In the genomic region with DNA sequence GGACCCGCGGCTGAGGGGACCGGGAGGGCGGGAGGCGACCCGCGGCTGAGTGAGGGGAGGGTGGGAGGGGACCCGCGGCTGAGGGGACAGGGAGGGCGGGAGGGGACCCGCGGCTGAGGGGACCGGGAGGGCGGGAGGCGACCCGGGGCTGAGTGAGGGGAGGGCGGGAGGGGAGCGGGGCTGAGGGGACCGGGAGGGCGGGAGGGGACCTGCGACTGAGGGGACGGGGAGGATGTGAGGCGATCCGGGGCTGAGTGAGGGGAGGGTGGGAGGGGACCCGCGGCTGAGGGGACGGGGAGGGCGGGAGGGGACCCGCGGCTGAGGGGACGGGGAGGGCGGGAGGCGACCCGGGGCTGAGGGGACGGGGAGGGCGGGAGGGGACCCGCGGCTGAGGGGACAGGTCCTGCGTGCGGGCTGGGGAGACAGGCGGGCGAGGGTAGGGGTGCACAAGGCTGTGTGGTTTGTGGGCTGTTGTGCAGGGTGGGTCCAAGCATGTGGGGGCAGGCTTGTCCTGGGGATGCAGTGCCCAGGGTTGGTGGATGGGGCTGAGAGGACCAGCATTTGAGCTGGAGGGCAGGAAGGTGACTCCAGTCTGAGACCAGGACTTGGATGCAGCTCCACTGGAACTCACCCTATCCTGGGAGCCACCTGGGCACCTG, we compare ENCODE assay signal across 9 cellular contexts. TPM values are rescaled to one million over a fixed set of nuclear protein-coding genes. Genes with fewer than 3 reads are reported as not detected.
DNase-seq lines count a peak whose midpoint lies in the region; ATAC-seq, FAIRE-seq and TF ChIP-seq lines count a peak whose summit lies in the region.
"Had no signal": no experiment of that assay in that cellular context is flagged by ENCODE, and none has a peak within 500 bp of the region (broad histone marks: within the 10 kb centered on the region; RNA-seq: fewer than 3 reads in every experiment).

No MANE protein-coding gene starts in this region.

- peak overlapping the region in 1 of 2 donors; percentile 62 for H3K27ac ChIP-seq in ascending aorta
- no peak overlapping the region for H3K27ac ChIP-seq in kidney (ENCODE audit: low read depth in 2 of 2, low read length in 2 of 2)
- no peak overlapping the region for H3K27ac ChIP-seq in thymus (ENCODE audit: low read depth)

- H3K36me3 ChIP-seq in ascending aorta (no peaks in the 10 kb centered on the region), kidney (ENCODE audit: control insufficient read depth in 1 of 2, insufficient read depth in 2 of 2, low read length in 2 of 2) (no peaks in the 10 kb centered on the region), thymus (ENCODE audit: control insufficient read depth, insufficient read depth) (no peaks in the 10 kb centered on the region)

- no peak overlapping the region for H3K9ac ChIP-seq in kidney (ENCODE audit: low read length in 2 of 2)

- peak overlapping the region; percentile 72 for H3K4me3 Mint-ChIP-seq in activated T-cell treated with anti-CD3 and anti-CD28 coated beads, Interleukin-2, amount 50 U/mL, for 4 hours

- H3K9me3 Mint-ChIP-seq in activated T-cell treated with anti-CD3 and anti-CD28 coated beads, Interleukin-2, amount 50 U/mL, for 4 hours: no peaks in the 10 kb centered on the region

- H3K4me1 ChIP-seq in ascending aorta: peaks cover 0 to 7% of the 10 kb centered on the region in 2 donors
- H3K4me1 ChIP-seq in kidney (ENCODE audit: control insufficient read depth in 1 of 2, insufficient read depth in 1 of 2, low read depth in 1 of 2, low read length in 2 of 2): peaks cover 0 to 2% of the 10 kb centered on the region in 2 donors
- H3K4me1 ChIP-seq in thymus (ENCODE audit: control insufficient read depth, insufficient read depth, low read length): no peaks in the 10 kb centered on the region

- H3K27me3 Mint-ChIP-seq in activated T-cell treated with anti-CD3 and anti-CD28 coated beads, Interleukin-2, amount 50 U/mL, for 4 hours (ENCODE audit: low read depth): peaks cover 11% of the 10 kb centered on the region

- H3K36me3 Mint-ChIP-seq in activated T-cell treated with anti-CD3 and anti-CD28 coated beads, Interleukin-2, amount 50 U/mL, for 4 hours (ENCODE audit: insufficient read depth): no peaks in the 10 kb centered on the region

- peaks cover 4% of the 10 kb centered on the region for H3K4me1 Mint-ChIP-seq in activated T-cell treated with anti-CD3 and anti-CD28 coated beads, Interleukin-2, amount 50 U/mL, for 4 hours (ENCODE audit: low read depth)

- FAIRE-seq in kidney (lab: Jason Lieb, UNC): no peak

- H3K9me3 ChIP-seq in ascending aorta: no peaks in the 10 kb centered on the region
- no peaks in the 10 kb centered on the region for H3K9me3 ChIP-seq in kidney (ENCODE audit: control insufficient read depth in 1 of 2, low read length in 2 of 2)
- no peaks in the 10 kb centered on the region for H3K9me3 ChIP-seq in thymus (ENCODE audit: control insufficient read depth)
- H3K9me3 ChIP-seq: body of pancreas had no signal

- intact Hi-C loops in ascending aorta (cut with DNase I): loop anchor here (1.0 to 2.0 kb wide), 5 partner anchors 33 to 111 kb away; a partner anchor contains a TSS
- intact Hi-C loops in kidney (cut with DNase I): no loop called here

- ATAC-seq in activated T-cell treated with anti-CD3 and anti-CD28 coated beads, Interleukin-2, amount 50 U/mL, for 4 hours: no peak

- TF ChIP-seq CTCF in ascending aorta (IDR thresholded peaks at IDR 0.05) (no peak), kidney (IDR thresholded peaks at IDR 0.05; ENCODE audit: borderline replicate concordance, extremely low read depth, insufficient read depth) (no peak)

- H3K4me3 ChIP-seq in ascending aorta (peak overlapping the region; percentile 45 to 70), kidney (ENCODE audit: low read length in 2 of 2) (no peak overlapping the region), thymus (ENCODE audit: low read length) (peak overlapping the region; percentile 49)

- 3% methylated on average over 41 of the region's 42 CpGs for WGBS in thymus

- no peak for DNase-seq in activated T-cell treated with anti-CD3 and anti-CD28 coated beads, Interleukin-2, amount 50 U/mL, for 4 hours
- DNase-seq in activated T-cell treated with anti-CD3 and anti-CD28 coated beads for 4 hours (no peak), ascending aorta (ENCODE audit: low spot score in 2 of 2) (peak in 1 of 2 donors; percentile 63), kidney (peak; percentile 77), GDM1 (lab: John Stamatoyannopoulos, UW) (no peak), DMS53 treated with DMSO at 0.1 percent for 48 hours (lab: John Stamatoyannopoulos, UW; ENCODE audit: unreplicated experiment) (no peak)
- no peak for DNase-seq in effector CD4-positive, alpha-beta T cell

- H3K27me3 ChIP-seq in ascending aorta (no peaks in the 10 kb centered on the region), thymus (ENCODE audit: control insufficient read depth, insufficient read depth) (no peaks in the 10 kb centered on the region)
- H3K27me3 ChIP-seq: body of pancreas had no signal

RNA-seq across cellular contexts. Expression of a gene that starts 9.2 kb away (rescaled TPM):
- total RNA-seq in activated T-cell treated with anti-CD3 and anti-CD28 coated beads, Interleukin-2, amount 50 U/mL, for 4 hours: under 1 TPM in 1 of 3 donors, not detected in 2; 0.08 TPM
- total RNA-seq in ascending aorta (not detected), kidney (3.2 TPM)
- polyA plus RNA-seq in kidney (ENCODE audit: insufficient read depth, low read depth, low replicate concordance) (not detected), thymus (1.5 TPM)
- total RNA-seq: body of pancreas had no signal

RNA-seq across cellular contexts. Expression of a gene that starts 44.3 kb away (rescaled TPM):
- total RNA-seq in activated T-cell treated with anti-CD3 and anti-CD28 coated beads, Interleukin-2, amount 50 U/mL, for 4 hours: under 1 TPM; under 0.01 to 0.08 (median 0.05) TPM
- total RNA-seq in ascending aorta (35.5 TPM), kidney (72.0 TPM)
- polyA plus RNA-seq in kidney (ENCODE audit: insufficient read depth, low read depth, low replicate concordance) (1.1 TPM), thymus (3.8 TPM)

RNA-seq across cellular contexts. Expression of a gene that starts 51.7 kb away (rescaled TPM):
- total RNA-seq in activated T-cell treated with anti-CD3 and anti-CD28 coated beads, Interleukin-2, amount 50 U/mL, for 4 hours: 1 to 10 TPM; 2.9 to 3.8 (median 3.3) TPM
- total RNA-seq in ascending aorta (18.1 TPM), kidney (22.6 TPM)
- polyA plus RNA-seq in kidney (ENCODE audit: insufficient read depth, low read depth, low replicate concordance) (13.2 TPM), thymus (12.9 TPM)

Comparison
In these comparisons a context has a peak if more than half of its experiments do, and no peak if none do; other contexts are left out.
1. H3K4me3 ChIP-seq: peak in ascending aorta (2 of 2) and thymus (single experiment); none in kidney (0 of 2).
2. RNA of a gene that starts 44.3 kb away (total RNA-seq): 72.0 TPM in kidney (single experiment) and 35.5 TPM in ascending aorta (single experiment); under 0.01 to 0.08 TPM in activated T-cell treated with anti-CD3 and anti-CD28 coated beads, Interleukin-2, amount 50 U/mL, for 4 hours; every median in the first group is over 10 times any median in the second.